25 cellular contexts compared by ENCODE assay signal in genomic region chr5:103014983-103015382, GRCh38.
"Had no signal": no experiment of that assay in that cellular context is flagged by ENCODE, and none has a peak within 500 bp of the region (broad histone marks: within the 10 kb centered on the region; RNA-seq: fewer than 3 reads in every experiment).

No MANE protein-coding gene starts in this region.

- DNase-seq: activated CD4-positive, alpha-beta memory T cell treated with anti-CD3 and anti-CD28 coated beads for 36 hours; activated CD4-positive, alpha-beta T cell treated with anti-CD3 and anti-CD28 coated beads for 1 hour; activated gamma-delta T cell; activated naive CD8-positive, alpha-beta T cell treated with anti-CD3 and anti-CD28 coated beads for 36 hours; activated T-cell treated with anti-CD3 and anti-CD28 coated beads, Interleukin-2, amount 50 U/mL, for 48 hours; aorta; caudate nucleus; cortex of kidney; effector CD8-positive, alpha-beta T cell; foreskin melanocyte; heart left ventricle; islet precursor cell; occipital lobe; psoas muscle; stimulated activated CD4-positive, alpha-beta T cell treated with anti-CD3 and anti-CD28 coated beads, Interleukin-4, amount 100 ng/mL, for 1 hour; stimulated activated CD8-positive, alpha-beta memory T cell treated with anti-CD3 and anti-CD28 coated beads, Interleukin-4, amount 100 ng/mL, for 48 hours; stimulated activated naive CD8-positive, alpha-beta T cell treated with anti-CD3 and anti-CD28 coated beads, Interleukin-15, Interleukin-2, amounts not matched to agents 100 U/mL and 50 U/mL, for 24 hours; SW 1271; upper lobe of left lung had no signal

- ATAC-seq: heart left ventricle; left lobe of liver; natural killer cell treated with Interleukin-12 subunit alpha and Interleukin-12 subunit beta and Interleukin-15 and Interleukin-18, amount 100 ng/mL, for 72 hours; psoas muscle; sciatic nerve; stimulated activated naive CD8-positive, alpha-beta T cell treated with anti-CD3 and anti-CD28 coated beads, Interleukin-15, Interleukin-2, amounts not matched to agents 100 U/mL and 50 U/mL, for 24 hours had no signal

- H3K9me3 Mint-ChIP-seq: activated CD4-positive, alpha-beta memory T cell treated with anti-CD3 and anti-CD28 coated beads for 36 hours; natural killer cell treated with Interleukin-12 subunit alpha and Interleukin-12 subunit beta and Interleukin-15 and Interleukin-18, amount 100 ng/mL, for 72 hours had no signal

- H3K4me3 Mint-ChIP-seq: activated CD4-positive, alpha-beta memory T cell treated with anti-CD3 and anti-CD28 coated beads for 36 hours; activated naive CD8-positive, alpha-beta T cell treated with anti-CD3 and anti-CD28 coated beads for 36 hours; memory B cell; natural killer cell treated with Interleukin-12 subunit alpha and Interleukin-12 subunit beta and Interleukin-15 and Interleukin-18, amount 100 ng/mL, for 72 hours; T-helper 2 cell treated with Interferon-gamma antibody and Interleukin-4, amounts not matched to agents 5 μg/mL and 100 μg/mL, for 36 hours had no signal

- H3K4me3 ChIP-seq: heart left ventricle, psoas muscle, suprapubic skin, upper lobe of left lung had no signal

- H3K4me1 Mint-ChIP-seq: activated naive CD8-positive, alpha-beta T cell treated with anti-CD3 and anti-CD28 coated beads for 36 hours; memory B cell had no signal

- H3K27me3 ChIP-seq: heart left ventricle, suprapubic skin, upper lobe of left lung had no signal

- H3K27me3 Mint-ChIP-seq: activated CD4-positive, alpha-beta memory T cell treated with anti-CD3 and anti-CD28 coated beads for 36 hours; activated naive CD8-positive, alpha-beta T cell treated with anti-CD3 and anti-CD28 coated beads for 36 hours; memory B cell; natural killer cell treated with Interleukin-12 subunit alpha and Interleukin-12 subunit beta and Interleukin-15 and Interleukin-18, amount 100 ng/mL, for 72 hours had no signal

- H3K9me3 ChIP-seq: suprapubic skin, upper lobe of left lung had no signal

- H3K27ac ChIP-seq: heart left ventricle, psoas muscle, suprapubic skin, upper lobe of left lung had no signal

- H3K27ac Mint-ChIP-seq: activated CD4-positive, alpha-beta memory T cell treated with anti-CD3 and anti-CD28 coated beads for 36 hours; activated naive CD8-positive, alpha-beta T cell treated with anti-CD3 and anti-CD28 coated beads for 36 hours; memory B cell; natural killer cell treated with Interleukin-12 subunit alpha and Interleukin-12 subunit beta and Interleukin-15 and Interleukin-18, amount 100 ng/mL, for 72 hours; T-helper 2 cell treated with Interferon-gamma antibody and Interleukin-4, amounts not matched to agents 5 μg/mL and 100 μg/mL, for 36 hours had no signal

- H3K4me1 ChIP-seq: heart left ventricle, psoas muscle, suprapubic skin had no signal
